In the genomic region with DNA sequence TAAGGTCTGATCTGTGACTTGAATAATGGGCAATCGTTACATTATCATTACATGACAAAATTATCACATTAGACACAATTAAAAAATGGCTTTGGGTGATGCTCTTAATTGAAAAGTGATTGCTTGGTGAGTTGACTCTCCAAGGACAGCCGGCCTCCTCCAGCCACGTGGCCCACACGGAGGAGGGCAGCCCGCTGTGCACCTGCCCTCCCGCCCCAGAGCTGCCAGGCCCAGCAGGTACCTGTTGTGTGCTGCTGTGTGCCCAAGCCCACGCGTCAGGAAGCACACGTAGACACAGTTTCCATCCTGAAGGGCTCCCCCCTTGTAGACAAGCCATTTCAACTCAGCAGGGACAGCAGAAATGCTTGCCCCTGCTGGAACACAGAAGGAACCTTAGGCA, we compare ENCODE assay signal across 15 cellular contexts.
DNase-seq lines count a peak whose midpoint lies in the region; ATAC-seq and TF ChIP-seq lines count a peak whose summit lies in the region.
"Had no signal": no experiment of that assay in that cellular context is flagged by ENCODE, and none has a peak within 500 bp of the region (broad histone marks: within the 10 kb centered on the region; RNA-seq: fewer than 3 reads in every experiment).

No MANE protein-coding gene starts in this region.

- H3K27me3 ChIP-seq in esophagus muscularis mucosa (no peaks in the 10 kb centered on the region), aorta (ENCODE audit: control insufficient read depth in 1 of 2, insufficient read depth in 2 of 2, low read length in 1 of 2) (no peaks in the 10 kb centered on the region)

- ATAC-seq in aorta (ENCODE audit: low FRiP score) (peak; percentile 8), left lobe of liver (no peak)

- H3K36me3 ChIP-seq in esophagus muscularis mucosa (no peaks in the 10 kb centered on the region), aorta (ENCODE audit: control insufficient read depth in 1 of 2, insufficient read depth in 2 of 2, low read length in 1 of 2) (no peaks in the 10 kb centered on the region)
- H3K36me3 ChIP-seq: HAP-1 had no signal

- H3K4me3 ChIP-seq in esophagus muscularis mucosa (no peak overlapping the region), aorta (ENCODE audit: low read length in 2 of 2) (no peak overlapping the region)
- H3K4me3 ChIP-seq: HAP-1 had no signal

- TF ChIP-seq EP300 in esophagus muscularis mucosa (IDR thresholded peaks at IDR 0.05) = no peak

- DNase-seq in activated effector memory CD4-positive, alpha-beta T cell treated with anti-CD3 and anti-CD28 coated beads, Interleukin-2, amount 50 U/mL, for 16 hours = peak; percentile 31
- no peak for DNase-seq in activated effector memory CD4-positive, alpha-beta T cell treated with Interleukin-2 at 50 U/mL for 16 hours
- DNase-seq in esophagus muscularis mucosa (ENCODE audit: extremely low spot score) (peak; percentile 70), aorta (no peak), left lobe of liver (ENCODE audit: low spot score) (no peak), GM19238 (ENCODE audit: insufficient read length, low spot score) (no peak)
- DNase-seq: C1 segment of cervical spinal cord; Calu3; CD4-positive, alpha-beta memory T cell; COR-L47; DMS53; DMS79 treated with DMSO at 0.1 percent for 48 hours; GF-D8; GOT3 had no signal

- no peak for TF ChIP-seq CTCF in esophagus muscularis mucosa (IDR thresholded peaks at IDR 0.05)

- H3K9me3 ChIP-seq in esophagus muscularis mucosa = no peaks in the 10 kb centered on the region
- H3K9me3 ChIP-seq in aorta (ENCODE audit: control insufficient read depth, low read length) = no peaks in the 10 kb centered on the region
- H3K9me3 ChIP-seq: HAP-1 had no signal

- H3K4me1 ChIP-seq in esophagus muscularis mucosa = no peaks in the 10 kb centered on the region
- no peaks in the 10 kb centered on the region for H3K4me1 ChIP-seq in aorta (ENCODE audit: control insufficient read depth in 1 of 2, insufficient read depth in 2 of 2, low read length in 2 of 2)
- H3K4me1 ChIP-seq: HAP-1 had no signal

- H3K27ac ChIP-seq in esophagus muscularis mucosa (replicated peaks in 1 of 4) (no peak overlapping the region), aorta (ENCODE audit: low read depth in 1 of 2, low read length in 2 of 2) (no peak overlapping the region)

- intact Hi-C loops in esophagus muscularis mucosa (cut with DNase I) = no loop called here
- intact Hi-C loops in aorta (cut with DNase I) = no loop called here

- 85% methylated on average over 9 of the region's 9 CpGs for WGBS in esophagus muscularis mucosa
- 86 to 88% methylated on average over 9 of the region's 9 CpGs for WGBS in aorta, 2 donors

- TF ChIP-seq POLR2A in esophagus muscularis mucosa (IDR thresholded peaks at IDR 0.05; ENCODE audit: low read depth) = no peak

Comparison
In these comparisons a context has a peak if more than half of its experiments do, and no peak if none do; other contexts are left out.
1. DNase-seq: peak in activated effector memory CD4-positive, alpha-beta T cell treated with anti-CD3 and anti-CD28 coated beads, Interleukin-2, amount 50 U/mL, for 16 hours (single experiment) and esophagus muscularis mucosa (single experiment); none in activated effector memory CD4-positive, alpha-beta T cell treated with Interleukin-2 at 50 U/mL for 16 hours (single experiment), aorta (0 of 2), left lobe of liver (single experiment) and GM19238 (single experiment).